Comparison of ENCODE assay signal across 21 cellular contexts in genomic region chr5:107313921-107314320, GRCh38.
DNase-seq lines count a peak whose midpoint lies in the region; ATAC-seq and TF ChIP-seq lines count a peak whose summit lies in the region.
"Had no signal": no experiment of that assay in that cellular context is flagged by ENCODE, and none has a peak within 500 bp of the region (broad histone marks: within the 10 kb centered on the region; RNA-seq: fewer than 3 reads in every experiment).

No MANE protein-coding gene starts in this region.

- H3K9me2 ChIP-seq in OCI-LY7 (ENCODE audit: insufficient read depth, low read length), result no peaks in the 10 kb centered on the region

- H4K91ac ChIP-seq in neuronal stem cell (ENCODE audit: low read depth, low read length, poor library complexity), result no peak overlapping the region
- no peak overlapping the region for H4K91ac ChIP-seq in H9 (ENCODE audit: insufficient read length, low read depth, low read length)

- no peak overlapping the region for H2BK5ac ChIP-seq in neuronal stem cell (ENCODE audit: low read length)
- no peak overlapping the region for H2BK5ac ChIP-seq in H9 (ENCODE audit: insufficient read length, low read length)

- intact Hi-C loops in Right ventricle myocardium superior (cut with DNase I), result no loop called here
- intact Hi-C loops in OCI-LY7 (cut with micrococcal nuclease; ENCODE audit: unreplicated experiment), result no loop called here

- no TSS peak for BruUV-seq in OCI-LY7 (replicated peaks; lab: Mats Ljungman, UMichigan)

- no peak for DNase-seq in Right ventricle myocardium superior
- no peak for DNase-seq in right atrium auricular region (ENCODE audit: low spot score)
- peak; percentile 59 for DNase-seq in ELF-1 (ENCODE audit: low read depth, low spot score)
- no peak for DNase-seq in OCI-LY7 (ENCODE audit: low spot score)
- DNase-seq in neuronal stem cell (ENCODE audit: low spot score), result no peak
- no peak for DNase-seq in activated naive CD8-positive, alpha-beta T cell treated with anti-CD3 and anti-CD28 coated beads, Interleukin-2, amount 50 U/mL, for 24 hours
- DNase-seq in COLO829 (ENCODE audit: low spot score), result no peak
- no peak for DNase-seq in H9
- DNase-seq: 8988T; ACHN; AML-193; C1 segment of cervical spinal cord; Caco-2; CD4-positive, alpha-beta memory T cell; DMS153; DND-41; GDM1; GOT3; HCEC 1CT had no signal

- no peak for TF ChIP-seq CTCF in right atrium auricular region (IDR thresholded peaks at IDR 0.05)
- no peak for TF ChIP-seq CTCF in OCI-LY7 (conservative IDR thresholded peaks at IDR 0.05; ENCODE audit: low read length)
- no peak for TF ChIP-seq CTCF in H9 (conservative IDR thresholded peaks at IDR 0.05)

- H4K20me1 ChIP-seq in OCI-LY7 (ENCODE audit: insufficient read depth, low read length), result no peaks in the 10 kb centered on the region
- no peaks in the 10 kb centered on the region for H4K20me1 ChIP-seq in H9 (ENCODE audit: control insufficient read depth, insufficient read depth, insufficient read length)

- H3K27me3 ChIP-seq in right atrium auricular region (no peaks in the 10 kb centered on the region), neuronal stem cell (ENCODE audit: control insufficient read depth in 3 of 3, insufficient read depth in 3 of 3, low read depth in 1 of 3, low read length in 3 of 3) (no peaks in the 10 kb centered on the region), H9 (ENCODE audit: insufficient read depth, low read length) (no peaks in the 10 kb centered on the region)

- POLR2A ChIA-PET in OCI-LY7 (lab: Charles Lee), result interaction anchor here (0.7 to 3.8 kb wide), 2 partner anchors 8 to 16 kb away, joined by 3 to 18 read pairs; no protein-coding TSS in a partner anchor

- H2AK5ac ChIP-seq in neuronal stem cell (ENCODE audit: low read depth, low read length) (no peak overlapping the region), H9 (ENCODE audit: insufficient read length, low read length) (no peak overlapping the region)

- no peaks in the 10 kb centered on the region for H3K79me2 ChIP-seq in OCI-LY7 (ENCODE audit: insufficient read depth, low read depth, low read length)
- H3K79me2 ChIP-seq in H9 (ENCODE audit: insufficient read depth, low read length), result no peaks in the 10 kb centered on the region

- no peaks in the 10 kb centered on the region for H3K9me3 ChIP-seq in right atrium auricular region
- H3K9me3 ChIP-seq in OCI-LY7 (ENCODE audit: low read length), result peaks cover 7% of the 10 kb centered on the region; the same call in 1 of the 2 replicates
- H3K9me3 ChIP-seq in neuronal stem cell (replicated peaks in 1 of 2; ENCODE audit: control insufficient read depth in 2 of 2, insufficient read depth in 1 of 2, low read depth in 1 of 2, low read length in 2 of 2), result no peaks in the 10 kb centered on the region
- H3K9me3 ChIP-seq in H9 (ENCODE audit: control insufficient read depth, low read depth, low read length), result no peaks in the 10 kb centered on the region
- H3K9me3 ChIP-seq: A549, Caco-2 had no signal

- H4K5ac ChIP-seq in H9 (ENCODE audit: insufficient read length, low read depth, low read length), result no peak overlapping the region

- H3K79me1 ChIP-seq in neuronal stem cell (ENCODE audit: low read depth, low read length) (no peaks in the 10 kb centered on the region), H9 (ENCODE audit: insufficient read depth, low read depth, low read length, poor library complexity, severe bottlenecking) (no peaks in the 10 kb centered on the region)

- H3K36me3 Mint-ChIP-seq in activated naive CD8-positive, alpha-beta T cell treated with anti-CD3 and anti-CD28 coated beads, Interleukin-2, amount 50 U/mL, for 24 hours (ENCODE audit: low read depth), result no peaks in the 10 kb centered on the region
- H3K36me3 Mint-ChIP-seq in H9 (ENCODE audit: insufficient read depth in 1 of 3, low read depth in 3 of 3), result no peaks in the 10 kb centered on the region
- H3K36me3 Mint-ChIP-seq: CD4-positive, alpha-beta memory T cell had no signal

- H3K36me3 ChIP-seq in right atrium auricular region, result no peaks in the 10 kb centered on the region
- no peaks in the 10 kb centered on the region for H3K36me3 ChIP-seq in OCI-LY7 (ENCODE audit: insufficient read depth, low read length)
- H3K36me3 ChIP-seq in neuronal stem cell (replicated peaks in 1 of 2; ENCODE audit: control insufficient read depth in 2 of 2, insufficient read depth in 2 of 2, low read length in 2 of 2), result no peaks in the 10 kb centered on the region

- H3K9ac ChIP-seq in neuronal stem cell (ENCODE audit: low read depth, low read length, poor library complexity) (no peak overlapping the region), H9 (ENCODE audit: extremely low read depth, insufficient read length, low read length) (no peak overlapping the region)

- H2BK120ac ChIP-seq in neuronal stem cell (ENCODE audit: low read depth, low read length) (no peak overlapping the region), H9 (ENCODE audit: low read depth, low read length, poor library complexity, severe bottlenecking) (no peak overlapping the region)

- no CpG with 5 or more reads among the region's 3 CpGs for WGBS in neuronal stem cell (ENCODE audit: extremely low coverage in 2 of 2, insufficient read length in 2 of 2, insufficient replicate concordance in 1 of 2), 2 donors
- no CpG with 5 or more reads among the region's 3 CpGs for WGBS in H9 (ENCODE audit: extremely low coverage, insufficient read length, low lambda C conversion rate)

- CTCF ChIA-PET in OCI-LY7 (lab: Charles Lee; ENCODE audit: unreplicated experiment), result no interaction called here

- peaks cover 0 to 5% of the 10 kb centered on the region in 2 donors for H3K4me1 ChIP-seq in right atrium auricular region
- no peaks in the 10 kb centered on the region for H3K4me1 ChIP-seq in OCI-LY7 (ENCODE audit: insufficient read depth, low read length, poor library complexity, severe bottlenecking)
- peaks cover 0 to 2% of the 10 kb centered on the region in 2 donors for H3K4me1 ChIP-seq in neuronal stem cell (ENCODE audit: control insufficient read depth in 2 of 2, insufficient read depth in 1 of 2, low read depth in 1 of 2, low read length in 2 of 2)
- no peaks in the 10 kb centered on the region for H3K4me1 ChIP-seq in H9 (ENCODE audit: insufficient read depth, low read length)
- H3K4me1 ChIP-seq: A549, Caco-2 had no signal

- H3K4me1 Mint-ChIP-seq in activated naive CD8-positive, alpha-beta T cell treated with anti-CD3 and anti-CD28 coated beads, Interleukin-2, amount 50 U/mL, for 24 hours, result no peaks in the 10 kb centered on the region
- peaks cover 3 to 6% of the 10 kb centered on the region in 2 experiments for H3K4me1 Mint-ChIP-seq in H9
- H3K4me1 Mint-ChIP-seq: CD4-positive, alpha-beta memory T cell had no signal

- H2BK15ac ChIP-seq in neuronal stem cell (ENCODE audit: low read length), result no peak overlapping the region
- no peak overlapping the region for H2BK15ac ChIP-seq in H9 (ENCODE audit: low read depth, low read length)

- no peak overlapping the region for H3K14ac ChIP-seq in neuronal stem cell (ENCODE audit: low read length)
- H3K14ac ChIP-seq in H9 (ENCODE audit: insufficient read depth, low read length), result no peak overlapping the region

- H3K9me3 Mint-ChIP-seq in activated naive CD8-positive, alpha-beta T cell treated with anti-CD3 and anti-CD28 coated beads, Interleukin-2, amount 50 U/mL, for 24 hours, result no peaks in the 10 kb centered on the region
- H3K9me3 Mint-ChIP-seq in H9, result no peaks in the 10 kb centered on the region

- H3K4me3 Mint-ChIP-seq in activated naive CD8-positive, alpha-beta T cell treated with anti-CD3 and anti-CD28 coated beads, Interleukin-2, amount 50 U/mL, for 24 hours, result no peak overlapping the region
- H3K4me3 Mint-ChIP-seq in H9, result no peak overlapping the region
- H3K4me3 Mint-ChIP-seq: CD4-positive, alpha-beta memory T cell had no signal

- H3K18ac ChIP-seq in neuronal stem cell (ENCODE audit: low read length) (peak overlapping the region; percentile 5), H9 (ENCODE audit: insufficient read length, low read depth, low read length) (no peak overlapping the region)

- H3K4me2 ChIP-seq in OCI-LY7 (ENCODE audit: low read length) (no peak overlapping the region), neuronal stem cell (ENCODE audit: insufficient read depth, low read length, poor library complexity, severe bottlenecking) (no peak overlapping the region), H9 (ENCODE audit: insufficient read depth, insufficient read length, low read length) (no peak overlapping the region)
- H3K4me2 ChIP-seq: A549 had no signal

- H4K8ac ChIP-seq in neuronal stem cell (ENCODE audit: low read depth, low read length) (no peak overlapping the region), H9 (replicated peaks; ENCODE audit: insufficient read length, low read depth, low read length) (no peak overlapping the region)

- peaks cover 3% of the 10 kb centered on the region for H3K27me3 Mint-ChIP-seq in activated naive CD8-positive, alpha-beta T cell treated with anti-CD3 and anti-CD28 coated beads, Interleukin-2, amount 50 U/mL, for 24 hours
- no peaks in the 10 kb centered on the region for H3K27me3 Mint-ChIP-seq in H9 (ENCODE audit: low read depth)

- H3K4ac ChIP-seq in neuronal stem cell (ENCODE audit: low read length) (no peak overlapping the region), H9 (ENCODE audit: low read depth, low read length) (no peak overlapping the region)

- no peak overlapping the region for H3T11ph ChIP-seq in H9 (ENCODE audit: low read length)

- H3K23ac ChIP-seq in neuronal stem cell (ENCODE audit: low read depth, low read length, poor library complexity), result no peak overlapping the region
- H3K23ac ChIP-seq in H9 (ENCODE audit: insufficient read length, low read depth, low read length), result no peak overlapping the region

- peak; percentile 49 for ATAC-seq in Right ventricle myocardium superior (ENCODE audit: poor library complexity)
- no peak for ATAC-seq in activated naive CD8-positive, alpha-beta T cell treated with anti-CD3 and anti-CD28 coated beads, Interleukin-2, amount 50 U/mL, for 24 hours
- ATAC-seq: A549, GM12878 had no signal

- H3K56ac ChIP-seq in H9 (ENCODE audit: insufficient read length, low read depth, low read length), result no peak overlapping the region

- H3K23me2 ChIP-seq in H9 (ENCODE audit: insufficient read length, low read depth, low read length, poor library complexity, severe bottlenecking), result no peaks in the 10 kb centered on the region

- H2AFZ ChIP-seq in OCI-LY7 (ENCODE audit: low read length) (peak overlapping the region; percentile 58), neuronal stem cell (ENCODE audit: low read length) (peak overlapping the region; percentile 50), H9 (ENCODE audit: low read length) (no peak overlapping the region)

- H3K27ac ChIP-seq in right atrium auricular region, result no peak overlapping the region
- H3K27ac ChIP-seq in OCI-LY7 (ENCODE audit: low read depth, low read length, poor library complexity, severe bottlenecking), result no peak overlapping the region
- H3K27ac ChIP-seq in neuronal stem cell (replicated peaks; ENCODE audit: low read length), result no peak overlapping the region
- no peak overlapping the region for H3K27ac ChIP-seq in H9 (ENCODE audit: insufficient read length, low read depth, low read length)
- H3K27ac ChIP-seq: A549 had no signal

- H3K4me3 ChIP-seq in right atrium auricular region, result no peak overlapping the region
- H3K4me3 ChIP-seq in OCI-LY7 (ENCODE audit: low read depth, low read length, poor library complexity, severe bottlenecking), result no peak overlapping the region
- no peak overlapping the region for H3K4me3 ChIP-seq in neuronal stem cell (ENCODE audit: low read length in 2 of 2)
- H3K4me3 ChIP-seq: A549, GM12878 had no signal

- no peak overlapping the region for H3K27ac Mint-ChIP-seq in activated naive CD8-positive, alpha-beta T cell treated with anti-CD3 and anti-CD28 coated beads, Interleukin-2, amount 50 U/mL, for 24 hours
- no peak overlapping the region; a peak in 1 of 7 replicates for H3K27ac Mint-ChIP-seq in H9
- H3K27ac Mint-ChIP-seq: CD4-positive, alpha-beta memory T cell had no signal

- no peak overlapping the region for H2BK20ac ChIP-seq in H9 (ENCODE audit: low read depth, low read length, poor library complexity, severe bottlenecking)

- no peak overlapping the region for H2BK12ac ChIP-seq in neuronal stem cell (ENCODE audit: low read length)
- no peak overlapping the region for H2BK12ac ChIP-seq in H9 (ENCODE audit: insufficient read length, low read depth, low read length)
